In the genomic region with DNA sequence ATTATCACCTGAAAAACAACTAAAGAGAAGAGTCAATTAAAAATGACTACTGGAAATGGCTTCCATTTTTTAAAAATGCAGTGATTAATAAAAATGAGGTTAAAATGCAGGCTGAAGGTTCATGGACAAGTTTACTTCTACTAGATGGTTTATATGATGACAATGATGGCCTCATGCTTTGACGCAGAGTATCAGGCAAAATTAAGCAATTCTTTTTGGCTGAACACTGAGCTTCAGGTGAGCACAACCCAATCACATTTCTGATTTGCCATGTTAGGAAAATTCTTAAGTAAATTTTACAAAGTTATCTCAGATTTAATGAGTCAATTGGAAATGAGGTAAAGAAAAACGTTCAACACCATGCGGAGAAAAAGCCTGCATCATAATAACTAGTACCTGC, we compare ENCODE assay signal across 9 cellular contexts. TPM values are rescaled to one million over a fixed set of nuclear protein-coding genes. Genes with fewer than 3 reads are reported as not detected.
"Had no signal": no experiment of that assay in that cellular context is flagged by ENCODE, and none has a peak within 500 bp of the region (broad histone marks: within the 10 kb centered on the region; RNA-seq: fewer than 3 reads in every experiment).

No MANE protein-coding gene starts in this region.

- H3K27ac ChIP-seq: HL-60 had no signal

- ATAC-seq: K562 had no signal

- H3K4me3 ChIP-seq: K562 had no signal

- DNase-seq: IMR-90, KBM-7, KG1 had no signal

- FAIRE-seq: HTR-8/SVneo, K562 had no signal

RNA-seq across cellular contexts. Expression of a gene that starts 22.3 kb away (rescaled TPM):
- total RNA-seq: HT-29 had no signal
- polyA plus RNA-seq: IMR-90 had no signal

RNA-seq across cellular contexts. Expression of a gene that starts 22.4 kb away (rescaled TPM):
- total RNA-seq: HT-29, HT1080, K562 had no signal
- polyA plus RNA-seq: IgD-negative memory B cell, K562 had no signal
